1 cellular context compared by ENCODE assay signal in the genomic region with DNA sequence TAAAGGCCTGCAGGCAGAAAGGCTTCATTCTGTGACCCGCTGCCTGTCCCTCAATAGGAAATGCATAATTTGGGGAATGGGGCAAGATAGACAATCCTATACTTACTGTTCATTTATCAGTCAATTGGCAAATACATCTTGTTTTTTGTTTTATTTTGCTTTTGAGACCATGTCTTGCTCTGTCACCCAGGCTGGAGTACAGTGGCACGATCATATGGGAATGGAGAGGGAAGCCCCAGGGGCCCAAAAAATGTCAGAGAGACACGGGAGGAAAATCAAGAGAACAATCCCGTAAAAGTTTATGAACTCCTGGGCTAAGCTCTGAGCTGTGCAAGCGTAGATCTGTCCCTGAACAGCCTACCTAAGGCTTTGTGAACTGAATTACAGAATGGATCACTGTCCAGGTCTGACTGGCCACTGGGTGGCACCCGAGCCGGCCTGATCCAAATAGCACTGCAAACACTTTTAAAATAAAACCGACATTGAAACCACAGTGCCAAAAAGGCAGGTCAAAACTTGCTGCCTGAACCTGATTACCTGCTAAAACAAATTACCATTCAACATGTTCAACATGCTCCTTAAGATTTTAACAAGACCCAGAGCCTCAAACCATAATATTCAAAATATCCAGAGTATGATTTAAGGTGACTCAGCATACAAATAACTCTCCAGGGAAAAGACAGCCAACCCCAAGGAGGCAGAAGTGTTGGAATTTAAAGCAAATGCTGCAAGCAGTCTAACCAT.
TF ChIP-seq lines count a peak whose summit lies in the region.

No MANE protein-coding gene starts in this region.

TF ChIP-seq in K562, 482 proteins besides CTCF, POLR2A, EP300 and RAD21 (continued from another document and continues in another):
- TF ChIP-seq ZNF134 (CRISPR knock-in tag; conservative IDR thresholded peaks at IDR 0.05) (no peak), NFE2L1 (tag; IDR thresholded peaks at IDR 0.05; ENCODE audit: borderline replicate concordance, low read depth) (no peak), PCBP1 (IDR thresholded peaks at IDR 0.05; ENCODE audit: low read depth, low read length, poor library complexity, severe bottlenecking) (no peak), CHD4 (IDR thresholded peaks at IDR 0.05; ENCODE audit: insufficient read depth, insufficient replicate concordance, low read depth, low read length, poor library complexity, severe bottlenecking) (no peak), SP1 (CRISPR knock-in tag; IDR thresholded peaks at IDR 0.05) (no peak), KHSRP (IDR thresholded peaks at IDR 0.05) (no peak), HDAC1 (IDR thresholded peaks at IDR 0.05) (no peak), HDAC3 (IDR thresholded peaks at IDR 0.05; ENCODE audit: borderline replicate concordance, partially characterized antibody) (no peak), MAFF (IDR thresholded peaks at IDR 0.05; ENCODE audit: low read length) (peak; percentile 37; the same call in 1 of the 2 replicates), ZNF76 (CRISPR knock-in tag; IDR thresholded peaks at IDR 0.05; ENCODE audit: borderline replicate concordance) (no peak), SAFB (IDR thresholded peaks at IDR 0.05; ENCODE audit: borderline replicate concordance, low read depth, low read length) (no peak), ZNF239 (CRISPR knock-in tag; IDR thresholded peaks at IDR 0.05) (no peak), NFIX (CRISPR knock-in tag; IDR thresholded peaks at IDR 0.05; ENCODE audit: low read depth) (no peak), PRPF4 (IDR thresholded peaks at IDR 0.05; ENCODE audit: insufficient read depth, low read depth, low read length, poor library complexity, severe bottlenecking) (no peak), NCOA6 (IDR thresholded peaks at IDR 0.05) (no peak), YY1 (IDR thresholded peaks at IDR 0.05; ENCODE audit: borderline replicate concordance in 1 of 3, control insufficient read depth in 1 of 3, extremely low read depth in 1 of 3, insufficient read depth in 3 of 3, insufficient read length in 1 of 3, insufficient replicate concordance in 2 of 3, low read depth in 1 of 3, low read length in 2 of 3) (no peak), PHTF2 (CRISPR knock-in tag; IDR thresholded peaks at IDR 0.05) (no peak), SP2 (IDR thresholded peaks at IDR 0.05; ENCODE audit: extremely low read depth, low read depth, low read length, poor library complexity, severe bottlenecking) (no peak), KDM2B (CRISPR knock-in tag; IDR thresholded peaks at IDR 0.05) (no peak), MYBL2 (IDR thresholded peaks at IDR 0.05; ENCODE audit: low read depth) (peak; percentile 50; the same call in 1 of the 2 replicates), MYBL2 (CRISPR knock-in tag; IDR thresholded peaks at IDR 0.05; ENCODE audit: borderline replicate concordance) (no peak), ZNF785 (CRISPR knock-in tag; IDR thresholded peaks at IDR 0.05) (no peak), POLR2AphosphoS2 (IDR thresholded peaks at IDR 0.05; ENCODE audit: low read length) (no peak), HSF4 (CRISPR knock-in tag; IDR thresholded peaks at IDR 0.05; ENCODE audit: borderline replicate concordance) (no peak), ZNF699 (CRISPR knock-in tag; IDR thresholded peaks at IDR 0.05; ENCODE audit: insufficient replicate concordance) (no peak), STAT5A (IDR thresholded peaks at IDR 0.05; ENCODE audit: borderline replicate concordance, low read length) (no peak), TEAD2 (tag; IDR thresholded peaks at IDR 0.05) (no peak), CHD2 (IDR thresholded peaks at IDR 0.05; ENCODE audit: low read depth, low read length) (no peak), BMI1 (IDR thresholded peaks at IDR 0.05; ENCODE audit: low read length) (no peak), ZNF79 (CRISPR knock-in tag; IDR thresholded peaks at IDR 0.05; ENCODE audit: low read depth) (no peak), ZNF3 (CRISPR knock-in tag; IDR thresholded peaks at IDR 0.05) (no peak), NR2C2 (CRISPR knock-in tag; IDR thresholded peaks at IDR 0.05) (no peak), NR2C2 (tag; IDR thresholded peaks at IDR 0.05) (no peak), ZNF316 (IDR thresholded peaks at IDR 0.05) (peak; percentile 89), ZNF586 (CRISPR knock-in tag; conservative IDR thresholded peaks at IDR 0.05) (no peak), ZNF146 (CRISPR knock-in tag; IDR thresholded peaks at IDR 0.05; ENCODE audit: unreplicated experiment) (no peak), MEF2D (tag; conservative IDR thresholded peaks at IDR 0.05; ENCODE audit: low read depth) (no peak), OTX1 (CRISPR knock-in tag; IDR thresholded peaks at IDR 0.05) (no peak), ZNF354B (CRISPR knock-in tag; IDR thresholded peaks at IDR 0.05) (no peak), MBD2 (IDR thresholded peaks at IDR 0.05; ENCODE audit: borderline replicate concordance, low read depth) (no peak), ETV1 (tag; conservative IDR thresholded peaks at IDR 0.05; ENCODE audit: low read depth) (no peak), TEAD1 (CRISPR knock-in tag; IDR thresholded peaks at IDR 0.05) (no peak), FOXA3 (CRISPR knock-in tag; conservative IDR thresholded peaks at IDR 0.05 in 1 of 2, IDR thresholded peaks at IDR 0.05 in 1 of 2) (no peak), ZNF717 (CRISPR knock-in tag; IDR thresholded peaks at IDR 0.05) (no peak), HNRNPUL1 (IDR thresholded peaks at IDR 0.05; ENCODE audit: low read length) (no peak), CCAR2 (IDR thresholded peaks at IDR 0.05; ENCODE audit: low read depth, low read length) (no peak)
- TF ChIP-seq, protein P1, sequence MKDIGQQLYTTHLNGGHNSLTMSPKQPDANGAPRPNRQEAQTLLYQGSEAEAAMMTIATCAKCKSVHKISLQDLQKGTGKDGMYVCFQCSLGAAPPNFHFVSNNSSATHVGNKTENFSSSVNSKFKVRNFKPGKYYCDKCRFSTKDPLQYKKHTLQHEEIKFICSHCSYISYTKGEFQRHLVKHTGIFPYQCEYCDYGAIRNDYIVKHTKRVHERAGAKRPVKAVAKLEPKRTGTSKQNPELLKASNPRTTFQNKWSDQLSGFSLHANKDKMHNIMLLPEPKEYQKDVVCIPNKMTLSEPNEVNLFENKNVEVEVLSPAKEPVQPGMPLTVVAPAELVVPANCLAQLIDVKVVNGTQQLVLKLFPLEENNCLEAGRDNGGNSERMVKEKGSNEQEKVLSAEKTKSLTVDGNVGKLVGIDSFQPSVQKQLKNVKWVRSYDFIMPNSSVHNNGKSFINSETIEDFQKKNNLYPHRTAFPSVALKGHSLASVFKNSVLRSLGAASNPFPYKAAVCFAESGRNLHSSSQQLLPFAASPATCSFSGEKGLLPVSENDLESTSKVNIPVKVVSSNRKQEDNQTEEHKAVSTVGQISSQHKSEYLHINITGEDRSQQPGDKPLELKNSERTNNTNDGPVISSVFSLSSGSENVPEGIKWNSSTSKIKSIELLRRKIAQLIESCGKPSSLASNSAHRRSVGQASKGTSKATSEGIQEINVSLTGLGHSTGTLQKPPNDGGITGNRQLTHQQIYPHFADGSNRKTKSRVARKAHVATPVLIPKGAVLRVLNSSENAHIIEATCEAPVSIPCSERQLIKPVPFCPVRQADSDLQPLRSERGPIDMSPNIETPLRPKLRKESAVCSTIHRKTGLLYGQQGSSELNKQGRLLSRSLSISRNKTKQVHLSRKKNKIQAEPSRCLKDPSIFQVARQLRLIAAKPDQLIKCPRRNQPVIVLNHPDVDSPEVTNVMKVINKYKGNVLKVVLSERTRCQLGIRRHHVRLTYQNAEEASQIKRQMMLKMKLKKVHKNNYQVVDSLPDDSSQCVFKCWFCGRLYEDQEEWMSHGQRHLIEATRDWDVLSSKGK (CRISPR knock-in tag; IDR thresholded peaks at IDR 0.05): no peak
- TF ChIP-seq, protein P2, sequence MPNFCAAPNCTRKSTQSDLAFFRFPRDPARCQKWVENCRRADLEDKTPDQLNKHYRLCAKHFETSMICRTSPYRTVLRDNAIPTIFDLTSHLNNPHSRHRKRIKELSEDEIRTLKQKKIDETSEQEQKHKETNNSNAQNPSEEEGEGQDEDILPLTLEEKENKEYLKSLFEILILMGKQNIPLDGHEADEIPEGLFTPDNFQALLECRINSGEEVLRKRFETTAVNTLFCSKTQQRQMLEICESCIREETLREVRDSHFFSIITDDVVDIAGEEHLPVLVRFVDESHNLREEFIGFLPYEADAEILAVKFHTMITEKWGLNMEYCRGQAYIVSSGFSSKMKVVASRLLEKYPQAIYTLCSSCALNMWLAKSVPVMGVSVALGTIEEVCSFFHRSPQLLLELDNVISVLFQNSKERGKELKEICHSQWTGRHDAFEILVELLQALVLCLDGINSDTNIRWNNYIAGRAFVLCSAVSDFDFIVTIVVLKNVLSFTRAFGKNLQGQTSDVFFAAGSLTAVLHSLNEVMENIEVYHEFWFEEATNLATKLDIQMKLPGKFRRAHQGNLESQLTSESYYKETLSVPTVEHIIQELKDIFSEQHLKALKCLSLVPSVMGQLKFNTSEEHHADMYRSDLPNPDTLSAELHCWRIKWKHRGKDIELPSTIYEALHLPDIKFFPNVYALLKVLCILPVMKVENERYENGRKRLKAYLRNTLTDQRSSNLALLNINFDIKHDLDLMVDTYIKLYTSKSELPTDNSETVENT (CRISPR knock-in tag; IDR thresholded peaks at IDR 0.05): no peak
- TF ChIP-seq, protein P3, sequence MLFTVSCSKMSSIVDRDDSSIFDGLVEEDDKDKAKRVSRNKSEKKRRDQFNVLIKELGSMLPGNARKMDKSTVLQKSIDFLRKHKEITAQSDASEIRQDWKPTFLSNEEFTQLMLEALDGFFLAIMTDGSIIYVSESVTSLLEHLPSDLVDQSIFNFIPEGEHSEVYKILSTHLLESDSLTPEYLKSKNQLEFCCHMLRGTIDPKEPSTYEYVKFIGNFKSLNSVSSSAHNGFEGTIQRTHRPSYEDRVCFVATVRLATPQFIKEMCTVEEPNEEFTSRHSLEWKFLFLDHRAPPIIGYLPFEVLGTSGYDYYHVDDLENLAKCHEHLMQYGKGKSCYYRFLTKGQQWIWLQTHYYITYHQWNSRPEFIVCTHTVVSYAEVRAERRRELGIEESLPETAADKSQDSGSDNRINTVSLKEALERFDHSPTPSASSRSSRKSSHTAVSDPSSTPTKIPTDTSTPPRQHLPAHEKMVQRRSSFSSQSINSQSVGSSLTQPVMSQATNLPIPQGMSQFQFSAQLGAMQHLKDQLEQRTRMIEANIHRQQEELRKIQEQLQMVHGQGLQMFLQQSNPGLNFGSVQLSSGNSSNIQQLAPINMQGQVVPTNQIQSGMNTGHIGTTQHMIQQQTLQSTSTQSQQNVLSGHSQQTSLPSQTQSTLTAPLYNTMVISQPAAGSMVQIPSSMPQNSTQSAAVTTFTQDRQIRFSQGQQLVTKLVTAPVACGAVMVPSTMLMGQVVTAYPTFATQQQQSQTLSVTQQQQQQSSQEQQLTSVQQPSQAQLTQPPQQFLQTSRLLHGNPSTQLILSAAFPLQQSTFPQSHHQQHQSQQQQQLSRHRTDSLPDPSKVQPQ (CRISPR knock-in tag; IDR thresholded peaks at IDR 0.05; ENCODE audit: borderline replicate concordance): no peak
- TF ChIP-seq, protein P4, sequence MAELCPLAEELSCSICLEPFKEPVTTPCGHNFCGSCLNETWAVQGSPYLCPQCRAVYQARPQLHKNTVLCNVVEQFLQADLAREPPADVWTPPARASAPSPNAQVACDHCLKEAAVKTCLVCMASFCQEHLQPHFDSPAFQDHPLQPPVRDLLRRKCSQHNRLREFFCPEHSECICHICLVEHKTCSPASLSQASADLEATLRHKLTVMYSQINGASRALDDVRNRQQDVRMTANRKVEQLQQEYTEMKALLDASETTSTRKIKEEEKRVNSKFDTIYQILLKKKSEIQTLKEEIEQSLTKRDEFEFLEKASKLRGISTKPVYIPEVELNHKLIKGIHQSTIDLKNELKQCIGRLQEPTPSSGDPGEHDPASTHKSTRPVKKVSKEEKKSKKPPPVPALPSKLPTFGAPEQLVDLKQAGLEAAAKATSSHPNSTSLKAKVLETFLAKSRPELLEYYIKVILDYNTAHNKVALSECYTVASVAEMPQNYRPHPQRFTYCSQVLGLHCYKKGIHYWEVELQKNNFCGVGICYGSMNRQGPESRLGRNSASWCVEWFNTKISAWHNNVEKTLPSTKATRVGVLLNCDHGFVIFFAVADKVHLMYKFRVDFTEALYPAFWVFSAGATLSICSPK (IDR thresholded peaks at IDR 0.05; ENCODE audit: borderline replicate concordance): no peak
- TF ChIP-seq, protein P5, sequence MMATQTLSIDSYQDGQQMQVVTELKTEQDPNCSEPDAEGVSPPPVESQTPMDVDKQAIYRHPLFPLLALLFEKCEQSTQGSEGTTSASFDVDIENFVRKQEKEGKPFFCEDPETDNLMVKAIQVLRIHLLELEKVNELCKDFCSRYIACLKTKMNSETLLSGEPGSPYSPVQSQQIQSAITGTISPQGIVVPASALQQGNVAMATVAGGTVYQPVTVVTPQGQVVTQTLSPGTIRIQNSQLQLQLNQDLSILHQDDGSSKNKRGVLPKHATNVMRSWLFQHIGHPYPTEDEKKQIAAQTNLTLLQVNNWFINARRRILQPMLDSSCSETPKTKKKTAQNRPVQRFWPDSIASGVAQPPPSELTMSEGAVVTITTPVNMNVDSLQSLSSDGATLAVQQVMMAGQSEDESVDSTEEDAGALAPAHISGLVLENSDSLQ (IDR thresholded peaks at IDR 0.05): 0 out of 2 replicates have a peak, but pooled peaks have one; percentile 4
- TF ChIP-seq, protein P6, sequence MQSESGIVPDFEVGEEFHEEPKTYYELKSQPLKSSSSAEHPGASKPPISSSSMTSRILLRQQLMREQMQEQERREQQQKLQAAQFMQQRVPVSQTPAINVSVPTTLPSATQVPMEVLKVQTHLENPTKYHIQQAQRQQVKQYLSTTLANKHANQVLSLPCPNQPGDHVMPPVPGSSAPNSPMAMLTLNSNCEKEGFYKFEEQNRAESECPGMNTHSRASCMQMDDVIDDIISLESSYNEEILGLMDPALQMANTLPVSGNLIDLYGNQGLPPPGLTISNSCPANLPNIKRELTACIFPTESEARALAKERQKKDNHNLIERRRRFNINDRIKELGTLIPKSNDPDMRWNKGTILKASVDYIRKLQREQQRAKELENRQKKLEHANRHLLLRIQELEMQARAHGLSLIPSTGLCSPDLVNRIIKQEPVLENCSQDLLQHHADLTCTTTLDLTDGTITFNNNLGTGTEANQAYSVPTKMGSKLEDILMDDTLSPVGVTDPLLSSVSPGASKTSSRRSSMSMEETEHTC (IDR thresholded peaks at IDR 0.05): no peak
- TF ChIP-seq, protein P7, sequence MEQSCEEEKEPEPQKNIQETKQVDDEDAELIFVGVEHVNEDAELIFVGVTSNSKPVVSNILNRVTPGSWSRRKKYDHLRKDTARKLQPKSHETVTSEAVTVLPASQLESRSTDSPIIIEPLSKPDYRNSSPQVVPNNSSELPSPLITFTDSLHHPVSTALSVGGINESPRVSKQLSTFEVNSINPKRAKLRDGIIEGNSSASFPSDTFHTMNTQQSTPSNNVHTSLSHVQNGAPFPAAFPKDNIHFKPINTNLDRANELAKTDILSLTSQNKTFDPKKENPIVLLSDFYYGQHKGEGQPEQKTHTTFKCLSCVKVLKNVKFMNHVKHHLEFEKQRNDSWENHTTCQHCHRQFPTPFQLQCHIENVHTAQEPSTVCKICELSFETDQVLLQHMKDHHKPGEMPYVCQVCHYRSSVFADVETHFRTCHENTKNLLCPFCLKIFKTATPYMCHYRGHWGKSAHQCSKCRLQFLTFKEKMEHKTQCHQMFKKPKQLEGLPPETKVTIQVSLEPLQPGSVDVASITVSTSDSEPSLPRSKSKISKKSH (CRISPR knock-in tag; IDR thresholded peaks at IDR 0.05): no peak
- TF ChIP-seq, protein P8, sequence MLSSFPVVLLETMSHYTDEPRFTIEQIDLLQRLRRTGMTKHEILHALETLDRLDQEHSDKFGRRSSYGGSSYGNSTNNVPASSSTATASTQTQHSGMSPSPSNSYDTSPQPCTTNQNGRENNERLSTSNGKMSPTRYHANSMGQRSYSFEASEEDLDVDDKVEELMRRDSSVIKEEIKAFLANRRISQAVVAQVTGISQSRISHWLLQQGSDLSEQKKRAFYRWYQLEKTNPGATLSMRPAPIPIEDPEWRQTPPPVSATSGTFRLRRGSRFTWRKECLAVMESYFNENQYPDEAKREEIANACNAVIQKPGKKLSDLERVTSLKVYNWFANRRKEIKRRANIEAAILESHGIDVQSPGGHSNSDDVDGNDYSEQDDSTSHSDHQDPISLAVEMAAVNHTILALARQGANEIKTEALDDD (IDR thresholded peaks at IDR 0.05): no peak
